Comparison of ENCODE assay signal across 8 cellular contexts in the genomic region with DNA sequence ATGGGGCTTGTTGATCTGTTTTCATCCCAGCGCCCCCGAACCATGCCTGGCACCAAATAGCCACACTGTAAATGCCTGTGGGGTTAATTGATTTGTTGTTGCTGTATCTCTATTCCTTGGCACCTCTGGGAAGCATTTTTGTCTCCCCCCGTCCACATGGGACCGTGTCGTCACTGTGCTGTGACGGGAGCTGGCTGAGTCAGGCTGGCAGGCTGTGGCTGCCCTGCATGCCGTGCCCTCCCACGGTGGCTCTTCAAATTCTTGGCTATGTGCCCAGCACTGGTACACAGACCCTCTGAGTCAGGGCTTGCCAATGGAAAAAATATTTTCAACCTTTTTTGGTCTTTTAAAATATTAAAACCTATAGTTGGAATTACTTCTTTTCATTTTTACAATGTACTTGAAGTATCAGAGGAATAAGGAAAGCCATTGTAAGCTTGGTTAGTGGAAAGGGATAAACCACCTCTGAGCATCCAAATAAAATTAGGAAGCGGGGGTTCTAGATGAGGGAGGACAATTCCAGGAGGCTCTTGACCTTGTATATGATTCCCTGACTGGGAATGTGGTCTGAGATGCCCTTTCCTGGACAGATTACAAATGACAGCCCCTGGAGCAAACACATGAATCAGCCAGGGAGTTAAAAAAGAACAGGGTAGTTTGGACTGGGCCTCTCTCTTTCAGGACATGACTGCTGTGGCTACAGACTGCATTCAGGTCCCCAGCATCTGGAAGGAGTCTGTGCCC. TPM values are rescaled to one million over a fixed set of nuclear protein-coding genes. Genes with fewer than 3 reads are reported as not detected.
DNase-seq lines count a peak whose midpoint lies in the region; ATAC-seq and TF ChIP-seq lines count a peak whose summit lies in the region.

No MANE protein-coding gene starts in this region.

- no peaks in the 10 kb centered on the region for H3K79me2 ChIP-seq in Karpas-422 (ENCODE audit: low read length)

- no peaks in the 10 kb centered on the region; the same call in 1 of the 2 replicates for H4K20me1 ChIP-seq in Karpas-422 (ENCODE audit: insufficient read depth, low read depth, low read length)

- H2BK12ac ChIP-seq in mesenchymal stem cell (ENCODE audit: low read length in 2 of 2) = no peak overlapping the region

- H3K4ac ChIP-seq in mesenchymal stem cell (ENCODE audit: low read depth in 1 of 2, low read length in 2 of 2) = peak overlapping the region in 1 of 2 experiments; percentile 16

- peaks cover 17% of the 10 kb centered on the region for H3K9me3 ChIP-seq in RWPE2 (ENCODE audit: severe bottlenecking)
- H3K9me3 ChIP-seq in mesenchymal stem cell (ENCODE audit: control insufficient read depth, low read length) = peaks cover 10% of the 10 kb centered on the region
- H3K9me3 ChIP-seq in Karpas-422 (ENCODE audit: low read length) = peaks cover 11% of the 10 kb centered on the region

- H2BK5ac ChIP-seq in mesenchymal stem cell (ENCODE audit: low read depth, low read length, poor library complexity, severe bottlenecking) = no peak overlapping the region

- H3K4me1 ChIP-seq in RWPE2 (ENCODE audit: insufficient read depth, poor library complexity, severe bottlenecking) (peaks cover 39% of the 10 kb centered on the region), mesenchymal stem cell (ENCODE audit: control insufficient read depth, insufficient read depth, low read depth, low read length) (peaks cover 18% of the 10 kb centered on the region), Karpas-422 (ENCODE audit: low read length) (peaks cover 14% of the 10 kb centered on the region)

- TF ChIP-seq CTCF in RWPE2 (IDR thresholded peaks at IDR 0.05; ENCODE audit: poor library complexity, severe bottlenecking) = no peak

- peak overlapping the region in 1 of 2 experiments; percentile 84 for H3K14ac ChIP-seq in mesenchymal stem cell (ENCODE audit: low read length in 2 of 2)

- H4K91ac ChIP-seq in mesenchymal stem cell (ENCODE audit: low read length) = no peak overlapping the region

- no peaks in the 10 kb centered on the region for H3K9me2 ChIP-seq in Karpas-422 (replicated peaks; ENCODE audit: insufficient read depth, low read length)

- no peak overlapping the region for H3K4me3 ChIP-seq in RWPE2 (ENCODE audit: severe bottlenecking)
- H3K4me3 ChIP-seq in mesenchymal stem cell (ENCODE audit: insufficient read depth in 1 of 2, low read depth in 1 of 2, low read length in 2 of 2) = no peak overlapping the region
- H3K4me3 ChIP-seq in Karpas-422 (ENCODE audit: low read length) = no peak overlapping the region

- no peak overlapping the region for H2BK15ac ChIP-seq in mesenchymal stem cell (ENCODE audit: low read depth, poor library complexity, severe bottlenecking)

- H3K9ac ChIP-seq in mesenchymal stem cell (ENCODE audit: low read length) = no peak overlapping the region
- H3K9ac ChIP-seq in Karpas-422 (ENCODE audit: low read length) = no peak overlapping the region

- no peak overlapping the region for H3K23ac ChIP-seq in mesenchymal stem cell (ENCODE audit: low read length in 2 of 2)

- no peak overlapping the region for H4K8ac ChIP-seq in mesenchymal stem cell (ENCODE audit: low read length)

- H2AFZ ChIP-seq in mesenchymal stem cell (ENCODE audit: low read depth, low read length) = no peak overlapping the region
- no peak overlapping the region for H2AFZ ChIP-seq in Karpas-422 (ENCODE audit: low read length)

- DNase-seq in HK-2 (ENCODE audit: unreplicated experiment) (peak; percentile 93), RWPE2 (ENCODE audit: low spot score) (peak; percentile 90), caudate nucleus (lab: John Stamatoyannopoulos, UW) (peak in 26 of 61 donors; percentile 7 to 67 (median 23)), mesenchymal stem cell (peak; percentile 72), Karpas-422 (no peak), NAMALWA (ENCODE audit: low spot score) (no peak)
- peak; percentile 48 for DNase-seq in stimulated activated naive CD4-positive, alpha-beta T cell treated with Interleukin-2 at 50 U/mL for 16 hours (lab: John Stamatoyannopoulos, UW)

- peak overlapping the region; percentile 56 to 85 for H3K18ac ChIP-seq in mesenchymal stem cell (ENCODE audit: low read depth in 1 of 2, low read length in 2 of 2)

- H3K79me1 ChIP-seq in mesenchymal stem cell (replicated peaks; ENCODE audit: low read length, poor library complexity, severe bottlenecking) = peaks cover 16% of the 10 kb centered on the region

- H3K27me3 ChIP-seq in RWPE2 (ENCODE audit: insufficient read depth, poor library complexity, severe bottlenecking) (no peaks in the 10 kb centered on the region), mesenchymal stem cell (ENCODE audit: control insufficient read depth in 1 of 2, insufficient read depth in 1 of 2, low read length in 2 of 2) (no peaks in the 10 kb centered on the region), Karpas-422 (ENCODE audit: low read length) (no peaks in the 10 kb centered on the region; the same call in 1 of the 2 replicates)

- H3K27ac ChIP-seq in RWPE2 (ENCODE audit: poor library complexity, severe bottlenecking) = peak overlapping the region; percentile 98
- H3K27ac ChIP-seq in caudate nucleus (ENCODE audit: low read depth, low read length) = peak overlapping the region; percentile 13
- H3K27ac ChIP-seq in mesenchymal stem cell (ENCODE audit: low read length, poor library complexity, severe bottlenecking) = peak overlapping the region; percentile 69
- no peak overlapping the region for H3K27ac ChIP-seq in Karpas-422 (ENCODE audit: low read length)

- ATAC-seq in RWPE2 (ENCODE audit: low read depth) (peak; percentile 74), HG02870 (IDR thresholded peaks at IDR 0.05; ENCODE audit: unreplicated experiment) (no peak)

- H3K36me3 ChIP-seq in RWPE2 (ENCODE audit: low read depth) = no peaks in the 10 kb centered on the region; the same call in 1 of the 2 replicates
- H3K36me3 ChIP-seq in mesenchymal stem cell (ENCODE audit: control insufficient read depth in 1 of 2, insufficient read depth in 2 of 2, low read depth in 1 of 2, low read length in 2 of 2) = peaks cover 0 to 6% of the 10 kb centered on the region in 2 experiments
- H3K36me3 ChIP-seq in Karpas-422 (ENCODE audit: insufficient read depth, low read length) = 0 out of 2 replicates have a peak, but pooled peaks cover 3% of the 10 kb centered on the region

- H2AK5ac ChIP-seq in mesenchymal stem cell (ENCODE audit: low read length, severe bottlenecking) = peak overlapping the region; percentile 12

- H2BK120ac ChIP-seq in mesenchymal stem cell (ENCODE audit: low read depth, low read length) = no peak overlapping the region

- H3K4me2 ChIP-seq in mesenchymal stem cell (ENCODE audit: low read length, poor library complexity, severe bottlenecking) (no peak overlapping the region), Karpas-422 (ENCODE audit: low read depth, low read length, poor library complexity, severe bottlenecking) (no peak overlapping the region)

- 29% methylated on average over 9 of the region's 9 CpGs for WGBS in mesenchymal stem cell

RNA-seq across cellular contexts. Expression of a gene that starts 59.4 kb away (rescaled TPM):
- 10.4 TPM for polyA plus RNA-seq in mesenchymal stem cell (2013, experiment 1 of 2)
- 7.8 TPM for polyA plus RNA-seq in mesenchymal stem cell (2013, experiment 2 of 2)
- 10.2 and 11.5 TPM in 2 replicates for total RNA-seq in Karpas-422 (2014; rRNA removed; shearing (Covaris generic); ENCODE audit: low replicate concordance)

Comparison
In these comparisons a context has a peak if more than half of its experiments do, and no peak if none do; other contexts are left out.
1. DNase-seq: peak in HK-2 (single experiment), RWPE2 (single experiment), mesenchymal stem cell (single experiment) and stimulated activated naive CD4-positive, alpha-beta T cell treated with Interleukin-2 at 50 U/mL for 16 hours (single experiment); none in Karpas-422 (single experiment) and NAMALWA (single experiment).